Comparison of ENCODE assay signal across 12 cellular contexts in genomic region chr1:14894811-14895524, GRCh38.
A peak's percentile ranks its signal among the peaks of the same experiment; 100 is the strongest.
DNase-seq lines count a peak whose midpoint lies in the region; ATAC-seq and TF ChIP-seq lines count a peak whose summit lies in the region.
"Had no signal": no experiment of that assay in that cellular context is flagged by ENCODE, and none has a peak within 500 bp of the region (broad histone marks: within the 10 kb centered on the region; RNA-seq: fewer than 3 reads in every experiment).

No MANE protein-coding gene starts in this region.

- no peaks in the 10 kb centered on the region for H3K9me3 Mint-ChIP-seq in activated CD8-positive, alpha-beta T cell treated with anti-CD3 and anti-CD28 coated beads for 36 hours
- no peaks in the 10 kb centered on the region for H3K9me3 Mint-ChIP-seq in naive thymus-derived CD8-positive, alpha-beta T cell
- H3K9me3 Mint-ChIP-seq: activated CD4-positive, alpha-beta T cell treated with anti-CD3 and anti-CD28 coated beads, Interleukin-2, amount 10 ng/mL, durations not matched to agents 7 days and 5 days had no signal

- H3K27ac ChIP-seq in HEK293 (ENCODE audit: extremely low read depth, low read depth, low read length) (no peak overlapping the region), colonic mucosa (no peak overlapping the region)
- H3K27ac ChIP-seq: cardiac muscle cell had no signal

- no peaks in the 10 kb centered on the region for H3K9me3 ChIP-seq in HEK293 (ENCODE audit: control insufficient read depth, insufficient read depth, low read depth, low read length)
- no peaks in the 10 kb centered on the region for H3K9me3 ChIP-seq in colonic mucosa

- ATAC-seq in activated CD8-positive, alpha-beta T cell treated with anti-CD3 and anti-CD28 coated beads for 36 hours = no peak
- ATAC-seq in GM19455 (IDR thresholded peaks at IDR 0.05; ENCODE audit: unreplicated experiment) = no peak
- ATAC-seq in naive thymus-derived CD8-positive, alpha-beta T cell = no peak
- ATAC-seq: naive thymus-derived CD4-positive, alpha-beta T cell had no signal

- H3K4me3 ChIP-seq in AG10803 (ENCODE audit: low read length) (no peak overlapping the region), HEK293 (ENCODE audit: low read depth, low read length) (no peak overlapping the region), colonic mucosa (no peak overlapping the region)
- H3K4me3 ChIP-seq: cardiac muscle cell had no signal

- CTCF ChIA-PET in HEK293 (lab: Yijun Ruan, JAX) = interaction anchor here (0.5 to 1.2 kb wide), 2 partner anchors 20 to 71 kb away, joined by 4 read pairs; no protein-coding TSS in a partner anchor
- CTCF ChIA-PET in activated CD8-positive, alpha-beta T cell treated with anti-CD3 and anti-CD28 coated beads for 36 hours (lab: Charles Lee) = interaction anchor here (1.2 kb wide), 1 partner anchor 20 kb away, joined by 3 read pairs; no protein-coding TSS in a partner anchor

- no peaks in the 10 kb centered on the region for H3K36me3 Mint-ChIP-seq in activated CD8-positive, alpha-beta T cell treated with anti-CD3 and anti-CD28 coated beads for 36 hours (ENCODE audit: low read depth)
- H3K36me3 Mint-ChIP-seq in naive thymus-derived CD8-positive, alpha-beta T cell = no peaks in the 10 kb centered on the region
- H3K36me3 Mint-ChIP-seq: naive thymus-derived CD4-positive, alpha-beta T cell had no signal

- TF ChIP-seq CTCF in AG10803 (conservative IDR thresholded peaks at IDR 0.05; ENCODE audit: low read length) (no peak), HEK293 (tag by site-specific recombination; IDR thresholded peaks at IDR 0.05) (no peak), colonic mucosa (IDR thresholded peaks at IDR 0.05) (no peak)
- no peak for TF ChIP-seq CTCF in activated CD8-positive, alpha-beta T cell treated with anti-CD3 and anti-CD28 coated beads for 36 hours (IDR thresholded peaks at IDR 0.05)

- H3K27me3 ChIP-seq in colonic mucosa = no peaks in the 10 kb centered on the region
- H3K27me3 ChIP-seq: cardiac muscle cell had no signal

- peaks cover 14% of the 10 kb centered on the region for H3K27me3 Mint-ChIP-seq in activated CD8-positive, alpha-beta T cell treated with anti-CD3 and anti-CD28 coated beads for 36 hours
- peaks cover 8 to 62% (median 19%) of the 10 kb centered on the region in 5 donors for H3K27me3 Mint-ChIP-seq in naive thymus-derived CD8-positive, alpha-beta T cell

- H3K4me1 ChIP-seq in HEK293 (ENCODE audit: control insufficient read depth, insufficient read depth, low read length) = no peaks in the 10 kb centered on the region
- H3K4me1 ChIP-seq in colonic mucosa = no peaks in the 10 kb centered on the region

- no peaks in the 10 kb centered on the region for H3K36me3 ChIP-seq in HEK293 (ENCODE audit: control insufficient read depth in 2 of 2, insufficient read depth in 1 of 2, low read length in 2 of 2)
- H3K36me3 ChIP-seq in colonic mucosa = no peaks in the 10 kb centered on the region
- H3K36me3 ChIP-seq: cardiac muscle cell had no signal

- no peak overlapping the region for H3K4me3 Mint-ChIP-seq in activated CD8-positive, alpha-beta T cell treated with anti-CD3 and anti-CD28 coated beads for 36 hours
- no peak overlapping the region for H3K4me3 Mint-ChIP-seq in naive thymus-derived CD8-positive, alpha-beta T cell
- H3K4me3 Mint-ChIP-seq: activated CD4-positive, alpha-beta T cell treated with anti-CD3 and anti-CD28 coated beads, Interleukin-2, amount 10 ng/mL, durations not matched to agents 7 days and 5 days; naive thymus-derived CD4-positive, alpha-beta T cell had no signal

- H3K4me1 Mint-ChIP-seq in activated CD8-positive, alpha-beta T cell treated with anti-CD3 and anti-CD28 coated beads for 36 hours (ENCODE audit: low read depth) = no peaks in the 10 kb centered on the region
- H3K4me1 Mint-ChIP-seq in naive thymus-derived CD8-positive, alpha-beta T cell = peaks cover 0 to 1% (median 0%) of the 10 kb centered on the region in 4 donors
- H3K4me1 Mint-ChIP-seq: activated CD4-positive, alpha-beta T cell treated with anti-CD3 and anti-CD28 coated beads, Interleukin-2, amount 10 ng/mL, durations not matched to agents 7 days and 5 days; naive thymus-derived CD4-positive, alpha-beta T cell had no signal

- H3K9ac ChIP-seq in colonic mucosa (ENCODE audit: low read depth in 2 of 2, low read length in 2 of 2) = no peak overlapping the region

- intact Hi-C loops in colonic mucosa (cut with DNase I) = no loop called here
- intact Hi-C loops in activated CD8-positive, alpha-beta T cell treated with anti-CD3 and anti-CD28 coated beads for 36 hours (cut with micrococcal nuclease) = no loop called here

- H3K27ac Mint-ChIP-seq in activated CD8-positive, alpha-beta T cell treated with anti-CD3 and anti-CD28 coated beads for 36 hours = no peak overlapping the region
- H3K27ac Mint-ChIP-seq in naive thymus-derived CD8-positive, alpha-beta T cell = no peak overlapping the region
- H3K27ac Mint-ChIP-seq: activated CD4-positive, alpha-beta T cell treated with anti-CD3 and anti-CD28 coated beads, Interleukin-2, amount 10 ng/mL, durations not matched to agents 7 days and 5 days; naive thymus-derived CD4-positive, alpha-beta T cell had no signal

- POLR2A ChIA-PET in HEK293 (lab: Yijun Ruan, JAX) = no interaction called here
- POLR2A ChIA-PET in activated CD8-positive, alpha-beta T cell treated with anti-CD3 and anti-CD28 coated beads for 36 hours (lab: Charles Lee) = interaction anchor here (0.6 kb wide), 1 partner anchor 68 kb away, joined by 3 read pairs; no protein-coding TSS in a partner anchor
- POLR2A ChIA-PET in naive thymus-derived CD8-positive, alpha-beta T cell (lab: Charles Lee) = no interaction called here

- DNase-seq in AG10803 (ENCODE audit: low read depth) (peak; percentile 9), colonic mucosa (peak; percentile 33), nucleus accumbens (lab: John Stamatoyannopoulos, UW) (peak in 42 of 56 donors; percentile 2 to 70 (median 34)), 8988T (no peak)
- DNase-seq in activated CD8-positive, alpha-beta T cell treated with anti-CD3 and anti-CD28 coated beads for 36 hours = no peak
- DNase-seq in naive thymus-derived CD8-positive, alpha-beta T cell = no peak
- DNase-seq: activated CD4-positive, alpha-beta T cell treated with anti-CD3 and anti-CD28 coated beads, Interleukin-2, amount 10 ng/mL, durations not matched to agents 7 days and 5 days; naive thymus-derived CD4-positive, alpha-beta T cell; NCI-H1092 had no signal

TF ChIP-seq in HEK293, 187 proteins besides CTCF, POLR2A, EP300 and RAD21:
- TF ChIP-seq ZIC2 (tag by site-specific recombination; IDR thresholded peaks at IDR 0.05) = peak; percentile 81
- no peak for TF ChIP-seq TCF7L2 (IDR thresholded peaks at IDR 0.05; ENCODE audit: borderline replicate concordance, low read depth, low read length)
- no peak for TF ChIP-seq ZBTB21 (tag by site-specific recombination; IDR thresholded peaks at IDR 0.05)
- no peak for TF ChIP-seq KLF7 (tag by site-specific recombination; IDR thresholded peaks at IDR 0.05; ENCODE audit: borderline replicate concordance)

Comparison
In these comparisons a context has a peak if more than half of its experiments do, and no peak if none do; other contexts are left out.
1. DNase-seq: peak in AG10803 (single experiment), colonic mucosa (single experiment) and nucleus accumbens (42 of 56); none in activated CD8-positive, alpha-beta T cell treated with anti-CD3 and anti-CD28 coated beads for 36 hours (single experiment), 8988T (single experiment) and naive thymus-derived CD8-positive, alpha-beta T cell (0 of 10).